In the genomic region with DNA sequence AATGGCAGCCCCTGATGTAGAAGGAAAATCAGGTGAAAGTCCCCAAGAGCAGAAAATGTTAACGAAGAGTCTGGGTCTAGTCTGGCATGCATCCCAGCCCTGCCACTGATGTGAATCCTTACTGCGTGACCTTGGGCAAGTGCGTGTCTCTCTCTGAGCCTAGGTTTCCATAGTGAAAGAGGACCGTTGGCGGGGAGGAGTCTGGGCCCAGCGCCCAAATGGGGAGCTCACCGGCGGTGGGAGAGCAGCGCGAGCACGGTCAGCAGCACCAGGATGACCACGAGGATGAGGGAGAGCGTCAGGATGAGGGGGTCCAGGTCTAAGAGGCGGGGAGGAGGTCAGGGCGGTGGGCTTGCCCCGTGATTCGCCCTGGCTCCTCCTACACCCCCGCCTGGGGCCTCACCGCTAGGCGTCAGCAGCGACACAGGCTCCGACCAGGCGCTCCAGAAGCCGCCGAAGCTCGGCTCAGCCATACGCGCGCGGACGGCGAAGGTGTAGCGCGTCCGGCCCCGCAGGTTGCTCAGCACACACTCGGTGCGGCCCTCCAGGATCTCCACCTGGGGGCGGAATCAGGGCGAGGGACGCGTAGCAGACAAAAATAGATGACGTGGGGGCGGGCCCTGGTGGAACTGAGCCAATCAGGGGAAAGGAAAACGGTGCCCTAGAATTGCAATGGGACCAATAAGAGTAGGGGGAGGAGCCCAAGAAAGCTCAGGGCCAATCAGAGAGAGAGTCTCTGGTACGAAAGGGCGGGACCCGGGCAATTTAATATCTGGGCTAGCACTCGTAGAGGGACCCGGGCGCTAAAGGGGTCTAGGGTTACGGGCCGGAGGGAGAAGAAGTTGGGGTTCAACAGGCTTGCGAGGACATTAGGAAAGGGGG, we compare ENCODE assay signal across 8 cellular contexts. TPM values are rescaled to one million over a fixed set of nuclear protein-coding genes. Genes with fewer than 3 reads are reported as not detected.
DNase-seq lines count a peak whose midpoint lies in the region; ATAC-seq, FAIRE-seq and TF ChIP-seq lines count a peak whose summit lies in the region.

No MANE protein-coding gene starts in this region.

- FAIRE-seq in urothelium cell line (lab: Jason Lieb, UNC) = no peak

- TF ChIP-seq POLR2A in GM10847 (IDR thresholded peaks at IDR 0.05; ENCODE audit: extremely low read depth, insufficient read length) = peak; percentile 87
- TF ChIP-seq POLR2A in NB4 (IDR thresholded peaks at IDR 0.05; ENCODE audit: extremely low read depth, insufficient read length) = peak; percentile 40

- intact Hi-C loops in left ventricle myocardium superior (cut with micrococcal nuclease) = no loop called here
- intact Hi-C loops in psoas muscle (cut with DNase I) = loop anchor here (5.0 kb wide), 3 partner anchors 41 to 206 kb away; a partner anchor contains a TSS

- CTCF ChIA-PET in T-cell (lab: Charles Lee) = interaction anchor here (0.5 to 2.4 kb wide), 18 partner anchors 9 to 1546 kb away, joined by 3 to 26 read pairs (median 3); a partner anchor contains a TSS

- no peaks in the 10 kb centered on the region for H3K9me3 Mint-ChIP-seq in T-cell

- H3K27me3 ChIP-seq in psoas muscle (ENCODE audit: insufficient read depth in 3 of 3, low read length in 2 of 3) = peaks cover 0 to 24% (median 8%) of the 10 kb centered on the region in 3 donors

- peak overlapping the region; percentile 67 for H3K4me3 ChIP-seq in NB4 (ENCODE audit: low read depth, low read length)
- H3K4me3 ChIP-seq in psoas muscle = peak overlapping the region; percentile 74

- H3K27me3 Mint-ChIP-seq in T-cell = peaks cover 0 to 17% of the 10 kb centered on the region in 2 donors

- H3K27ac ChIP-seq in psoas muscle = peak overlapping the region; percentile 70

- WGBS in psoas muscle, 3 donors = 1 to 2% (median 1%) methylated on average over 44 to 54 of the region's 54 CpGs

- TF ChIP-seq CTCF in NB4 (IDR thresholded peaks at IDR 0.05; ENCODE audit: low read depth, low read length) (peak; percentile 44), psoas muscle (IDR thresholded peaks at IDR 0.05) (peak; percentile 65)

- peaks cover 39% of the 10 kb centered on the region for H3K4me1 ChIP-seq in psoas muscle

- H3K4me1 Mint-ChIP-seq in T-cell = peaks cover 45 to 56% (median 51%) of the 10 kb centered on the region in 3 donors

- H3K36me3 Mint-ChIP-seq in T-cell = peaks cover 5% of the 10 kb centered on the region

- POLR2A ChIA-PET in T-cell (lab: Charles Lee) = interaction anchor here (0.5 to 1.0 kb wide), 6 partner anchors 12 to 648 kb away, joined by 3 to 10 read pairs (median 4); a partner anchor contains a TSS

- no peaks in the 10 kb centered on the region for H3K36me3 ChIP-seq in psoas muscle (ENCODE audit: insufficient read depth in 1 of 2, low read depth in 1 of 2)

- DNase-seq in NB4 (ENCODE audit: low read depth) (peak; percentile 97), T-cell (peak; percentile 94 to 99 (median 98)), amniotic stem cell (lab: John Stamatoyannopoulos, UW) (peak; percentile 94), left ventricle myocardium superior (peak; percentile 94), psoas muscle (peak; percentile 95 to 97), urothelium cell line (ENCODE audit: low spot score) (peak; percentile 93)

- peak overlapping the region; percentile 98 for H3K27ac Mint-ChIP-seq in T-cell

- H3K9me3 ChIP-seq in psoas muscle = no peaks in the 10 kb centered on the region

- peak overlapping the region; percentile 86 to 92 (median 90) for H3K4me3 Mint-ChIP-seq in T-cell

- ATAC-seq in HG02571 (IDR thresholded peaks at IDR 0.05; ENCODE audit: unreplicated experiment) = peak; percentile 72
- peak; percentile 86 to 91 (median 90) for ATAC-seq in T-cell (replicated peaks in 1 of 4)
- ATAC-seq in left ventricle myocardium superior = peak; percentile 87
- ATAC-seq in psoas muscle = peak; percentile 94 to 97 (median 96)

RNA-seq across cellular contexts. Expression of a gene that starts 3.2 kb away (rescaled TPM):
- total RNA-seq in T-cell (10 to 100 TPM in 1 of 5 donors, 1 to 10 TPM in 4; 5.9 to 11.0 (median 6.7) TPM), left ventricle myocardium superior (7.6 TPM), psoas muscle (1 to 10 TPM; 1.0 to 2.1 (median 1.7) TPM)
- 1 to 10 TPM; 1.7 to 2.1 (median 2.1) TPM for polyA plus RNA-seq in psoas muscle

RNA-seq across cellular contexts. Expression of a gene that starts 6.4 kb away (rescaled TPM):
- total RNA-seq in T-cell = 1 to 10 TPM; 1.6 to 5.5 (median 4.3) TPM
- 2.0 TPM for total RNA-seq in left ventricle myocardium superior
- 1 to 10 TPM; 1.1 to 1.7 (median 1.4) TPM for total RNA-seq in psoas muscle
- polyA plus RNA-seq in psoas muscle = 1 to 10 TPM; 2.1 to 3.9 (median 2.3) TPM

RNA-seq across cellular contexts. Expression of a gene that starts 25.7 kb away (rescaled TPM):
- 10 to 100 TPM in 3 of 5 donors, 1 to 10 TPM in 2; 8.6 to 16.2 (median 10.7) TPM for total RNA-seq in T-cell
- 17.7 TPM for total RNA-seq in left ventricle myocardium superior
- total RNA-seq in psoas muscle = 10 to 100 TPM; 14.1 to 33.6 (median 21.5) TPM
- polyA plus RNA-seq in psoas muscle = 10 to 100 TPM in 2 of 3 donors, 1 to 10 TPM in 1; 4.3 to 30.9 (median 20.8) TPM

RNA-seq across cellular contexts. Expression of a gene that starts 34.6 kb away (rescaled TPM):
- 10 to 100 TPM; 59.7 to 81.8 (median 69.6) TPM for total RNA-seq in T-cell
- 20.9 TPM for total RNA-seq in left ventricle myocardium superior
- total RNA-seq in psoas muscle = 1 to 10 TPM; 2.4 to 9.2 (median 4.9) TPM
- polyA plus RNA-seq in psoas muscle = 1 to 10 TPM; 2.7 to 5.9 (median 5.3) TPM

RNA-seq across cellular contexts. Expression of a gene that starts 34.8 kb away (rescaled TPM):
- 10 to 100 TPM; 15.6 to 32.9 (median 27.0) TPM for total RNA-seq in T-cell
- total RNA-seq in left ventricle myocardium superior = 89.8 TPM
- total RNA-seq in psoas muscle = 10 to 100 TPM; 65.9 to 81.6 (median 70.5) TPM
- 10 to 100 TPM; 63.0 to 95.1 (median 90.4) TPM for polyA plus RNA-seq in psoas muscle

Comparison
In these comparisons a context has a peak if more than half of its experiments do, and no peak if none do; other contexts are left out.
1. Peak in every context shown above with its lines: DNase-seq, ATAC-seq, H3K4me3 ChIP-seq and H3K27ac ChIP-seq.